Comparison of ENCODE assay signal across 11 cellular contexts in genomic region chr14:55138091-55138490, GRCh38. TPM values are rescaled to one million over a fixed set of nuclear protein-coding genes. Genes with fewer than 3 reads are reported as not detected.
A peak's percentile ranks its signal among the peaks of the same experiment; 100 is the strongest.
DNase-seq lines count a peak whose midpoint lies in the region; ATAC-seq and TF ChIP-seq lines count a peak whose summit lies in the region.
"Had no signal": no experiment of that assay in that cellular context is flagged by ENCODE, and none has a peak within 500 bp of the region (broad histone marks: within the 10 kb centered on the region; RNA-seq: fewer than 3 reads in every experiment).

No MANE protein-coding gene starts in this region.

- RAD21 ChIA-PET in HCT116 (lab: Charles Lee; ENCODE audit: low non-redundant PET in 1 of 2, low total read pairs in 2 of 2, uncharacterized antibody in 2 of 2, unreplicated experiment in 2 of 2): no interaction called here

- no peak overlapping the region for H3K4me2 ChIP-seq in HCT116 (ENCODE audit: low read length)

- POLR2A ChIA-PET in HCT116 (lab: Charles Lee): interaction anchor here (0.9 to 1.0 kb wide), 2 partner anchors 9 to 30 kb away, joined by 3 read pairs; partner anchors contain the start of gene LGALS3
- POLR2A ChIA-PET in activated CD4-positive, alpha-beta memory T cell treated with anti-CD3 and anti-CD28 coated beads for 36 hours (lab: Charles Lee): no interaction called here

- H3K4me3 Mint-ChIP-seq in T-helper 2 cell treated with Interferon-gamma antibody and Interleukin-4, amounts not matched to agents 5 μg/mL and 100 μg/mL, for 36 hours: no peak overlapping the region
- no peak overlapping the region for H3K4me3 Mint-ChIP-seq in activated CD4-positive, alpha-beta memory T cell treated with anti-CD3 and anti-CD28 coated beads for 36 hours
- H3K4me3 Mint-ChIP-seq: effector memory CD8-positive, alpha-beta T cell had no signal

- BruUV-seq in HCT116 (replicated peaks; lab: Mats Ljungman, UMichigan): no TSS peak

- no peak for TF ChIP-seq RAD21 in HCT116 (IDR thresholded peaks at IDR 0.05; ENCODE audit: low read depth)

- H2AFZ ChIP-seq in HCT116 (ENCODE audit: low read depth, low read length, poor library complexity, severe bottlenecking): no peak overlapping the region

- peaks cover 43% of the 10 kb centered on the region for H3K79me2 ChIP-seq in HCT116 (ENCODE audit: insufficient read depth, low read length)

- DNase-seq in HCT116 (ENCODE audit: low read depth, low spot score) (no peak), adipocyte (ENCODE audit: low read depth) (no peak), right atrium auricular region (ENCODE audit: low spot score) (no peak), substantia nigra (lab: John Stamatoyannopoulos, UW) (peak in 1 of 49 donors; percentile 1), NCI-H1694 (lab: John Stamatoyannopoulos, UW) (no peak)
- DNase-seq in stimulated activated CD4-positive, alpha-beta T cell treated with anti-CD3 and anti-CD28 coated beads, Interleukin-4, amount 100 ng/mL, for 1 hour: no peak
- DNase-seq in T-helper 2 cell treated with Interferon-gamma antibody and Interleukin-4, amounts not matched to agents 5 μg/mL and 100 μg/mL, for 36 hours (ENCODE audit: low spot score): no peak
- no peak for DNase-seq in activated CD4-positive, alpha-beta memory T cell treated with anti-CD3 and anti-CD28 coated beads for 36 hours
- DNase-seq: effector memory CD8-positive, alpha-beta T cell had no signal

- no peak overlapping the region for H3K4me3 ChIP-seq in HCT116 (replicated peaks in 1 of 2; ENCODE audit: low read depth in 1 of 2, low read length in 2 of 2)
- H3K4me3 ChIP-seq in adipocyte (ENCODE audit: low read length): peak overlapping the region; percentile 73
- peak overlapping the region in 1 of 2 donors; percentile 20 for H3K4me3 ChIP-seq in right atrium auricular region
- H3K4me3 ChIP-seq: HAP-1 had no signal

- peaks cover 46% of the 10 kb centered on the region for H3K36me3 Mint-ChIP-seq in T-helper 2 cell treated with Interferon-gamma antibody and Interleukin-4, amounts not matched to agents 5 μg/mL and 100 μg/mL, for 36 hours (ENCODE audit: low read depth)
- peaks cover 2% of the 10 kb centered on the region for H3K36me3 Mint-ChIP-seq in activated CD4-positive, alpha-beta memory T cell treated with anti-CD3 and anti-CD28 coated beads for 36 hours

- H3K9me3 Mint-ChIP-seq in T-helper 2 cell treated with Interferon-gamma antibody and Interleukin-4, amounts not matched to agents 5 μg/mL and 100 μg/mL, for 36 hours: no peaks in the 10 kb centered on the region
- H3K9me3 Mint-ChIP-seq in activated CD4-positive, alpha-beta memory T cell treated with anti-CD3 and anti-CD28 coated beads for 36 hours: no peaks in the 10 kb centered on the region
- H3K9me3 Mint-ChIP-seq: effector memory CD8-positive, alpha-beta T cell had no signal

- CTCF ChIA-PET in HCT116 (lab: Charles Lee): interaction anchor here (0.7 to 0.8 kb wide), 2 partner anchors 10 to 48 kb away, joined by 3 read pairs; no protein-coding TSS in a partner anchor
- CTCF ChIA-PET in activated CD4-positive, alpha-beta memory T cell treated with anti-CD3 and anti-CD28 coated beads for 36 hours (lab: Charles Lee): interaction anchor here (1.2 to 1.3 kb wide), 2 partner anchors 45 to 87 kb away, joined by 3 read pairs; no protein-coding TSS in a partner anchor

- intact Hi-C loops in HCT116 (cut with micrococcal nuclease): no loop called here
- intact Hi-C loops in activated CD4-positive, alpha-beta memory T cell treated with anti-CD3 and anti-CD28 coated beads for 36 hours (cut with micrococcal nuclease): no loop called here

- no peaks in the 10 kb centered on the region for H4K20me1 ChIP-seq in HCT116 (ENCODE audit: insufficient read depth)

- H3K27me3 ChIP-seq in HCT116 (ENCODE audit: insufficient read depth, low read length) (no peaks in the 10 kb centered on the region), adipocyte (replicated peaks; ENCODE audit: control insufficient read depth, insufficient read depth, low read length) (no peaks in the 10 kb centered on the region), right atrium auricular region (no peaks in the 10 kb centered on the region)

- no peak for TF ChIP-seq POLR2A in HCT116 (IDR thresholded peaks at IDR 0.05; ENCODE audit: borderline replicate concordance, extremely low read depth, insufficient read depth, insufficient read length)

- H3K4me1 Mint-ChIP-seq in T-helper 2 cell treated with Interferon-gamma antibody and Interleukin-4, amounts not matched to agents 5 μg/mL and 100 μg/mL, for 36 hours (ENCODE audit: low read depth): peaks cover 7% of the 10 kb centered on the region
- H3K4me1 Mint-ChIP-seq in activated CD4-positive, alpha-beta memory T cell treated with anti-CD3 and anti-CD28 coated beads for 36 hours (ENCODE audit: low read depth): peaks cover 1% of the 10 kb centered on the region

- no peaks in the 10 kb centered on the region for H3K27me3 Mint-ChIP-seq in T-helper 2 cell treated with Interferon-gamma antibody and Interleukin-4, amounts not matched to agents 5 μg/mL and 100 μg/mL, for 36 hours (ENCODE audit: low read depth)
- no peaks in the 10 kb centered on the region for H3K27me3 Mint-ChIP-seq in activated CD4-positive, alpha-beta memory T cell treated with anti-CD3 and anti-CD28 coated beads for 36 hours
- H3K27me3 Mint-ChIP-seq: effector memory CD8-positive, alpha-beta T cell had no signal

- no peak overlapping the region for H3K9ac ChIP-seq in HCT116 (ENCODE audit: low read length)
- H3K9ac ChIP-seq in adipocyte (ENCODE audit: low read length): peak overlapping the region; percentile 83

- ATAC-seq in HCT116: peak; percentile 71
- ATAC-seq: effector memory CD8-positive, alpha-beta T cell had no signal

- TF ChIP-seq CTCF in HCT116 (IDR thresholded peaks at IDR 0.05 in 2 of 3, conservative IDR thresholded peaks at IDR 0.05 in 1 of 3; ENCODE audit: borderline replicate concordance in 1 of 3, insufficient read depth in 1 of 3, low read depth in 2 of 3, low read length in 2 of 3) (peak in 2 of 3 experiments; percentile 50 to 53; a peak in 4 of 6 replicates), right atrium auricular region (IDR thresholded peaks at IDR 0.05) (no peak)

- H3K27ac ChIP-seq in HCT116 (ENCODE audit: low read depth, low read length): no peak overlapping the region
- H3K27ac ChIP-seq in right atrium auricular region: peak overlapping the region; percentile 70 to 73
- H3K27ac ChIP-seq in substantia nigra (ENCODE audit: low read depth, low read length, poor library complexity, severe bottlenecking): peak overlapping the region; percentile 46

- H3K9me3 ChIP-seq in HCT116 (ENCODE audit: control insufficient read depth in 1 of 2, insufficient read depth in 1 of 2, low read depth in 1 of 2, low read length in 2 of 2) (no peaks in the 10 kb centered on the region), adipocyte (ENCODE audit: control insufficient read depth, low read length) (no peaks in the 10 kb centered on the region), right atrium auricular region (no peaks in the 10 kb centered on the region)
- H3K9me3 ChIP-seq: HAP-1 had no signal

- H3K4me1 ChIP-seq in HCT116 (ENCODE audit: control insufficient read depth in 1 of 2, insufficient read depth in 2 of 2, low read length in 2 of 2): peaks cover 0 to 4% of the 10 kb centered on the region in 2 experiments; a peak in 1 of 4 replicates
- H3K4me1 ChIP-seq in adipocyte (ENCODE audit: control insufficient read depth, insufficient read depth, low read length): peaks cover 45% of the 10 kb centered on the region
- H3K4me1 ChIP-seq in right atrium auricular region: peaks cover 0 to 43% of the 10 kb centered on the region in 2 donors

- H3K27ac Mint-ChIP-seq in T-helper 2 cell treated with Interferon-gamma antibody and Interleukin-4, amounts not matched to agents 5 μg/mL and 100 μg/mL, for 36 hours: no peak overlapping the region
- no peak overlapping the region for H3K27ac Mint-ChIP-seq in activated CD4-positive, alpha-beta memory T cell treated with anti-CD3 and anti-CD28 coated beads for 36 hours

- H3K36me3 ChIP-seq in HCT116 (ENCODE audit: control insufficient read depth in 1 of 2, insufficient read depth in 2 of 2, low read length in 2 of 2) (peaks cover 29 to 35% of the 10 kb centered on the region in 2 experiments; a peak in 3 of 4 replicates), adipocyte (ENCODE audit: control insufficient read depth, insufficient read depth, low read length, severe bottlenecking) (peaks cover 78% of the 10 kb centered on the region), right atrium auricular region (peaks cover 59% of the 10 kb centered on the region)

- no peaks in the 10 kb centered on the region for H3K9me2 ChIP-seq in HCT116 (ENCODE audit: insufficient read depth)

TF ChIP-seq in HCT116, 20 proteins besides CTCF, POLR2A, EP300 and RAD21 (continues in another document):
- no peak for TF ChIP-seq SIN3A (IDR thresholded peaks at IDR 0.05; ENCODE audit: low read depth)

RNA-seq across cellular contexts. Expression of gene LGALS3, which starts 9.0 kb away (rescaled TPM):
- 86.1 TPM for total RNA-seq in HCT116 (2021; ENCODE audit: unreplicated experiment)
- polyA plus RNA-seq in HCT116 (2012): 75.3 and 83.3 TPM in 2 replicates
- total RNA-seq in right atrium auricular region: 100 to 1,000 TPM; 178 to 184 TPM
- total RNA-seq in activated CD4-positive, alpha-beta memory T cell treated with anti-CD3 and anti-CD28 coated beads for 36 hours: 10 to 100 TPM; 12.3 to 14.5 TPM

RNA-seq across cellular contexts. Expression of gene DLGAP5, which starts 53.3 kb away (rescaled TPM):
- total RNA-seq in HCT116 (2021; ENCODE audit: unreplicated experiment): 72.8 TPM
- polyA plus RNA-seq in HCT116 (2012): 18.7 and 28.9 TPM in 2 replicates
- total RNA-seq in right atrium auricular region: 1 to 10 TPM in 1 of 2 donors, under 1 TPM in 1; 0.08 to 1.2 TPM
- total RNA-seq in activated CD4-positive, alpha-beta memory T cell treated with anti-CD3 and anti-CD28 coated beads for 36 hours: 10 to 100 TPM; 92.7 to 97.9 TPM
- total RNA-seq: mesenteric fat pad had no signal

Comparison
In these comparisons a context has a peak if more than half of its experiments do, and no peak if none do; other contexts are left out.
1. CTCF ChIP-seq: peak in HCT116 (2 of 3); none in right atrium auricular region (0 of 2).
2. RNA of gene DLGAP5, which starts 53.3 kb away (total RNA-seq): 92.7 to 97.9 TPM in activated CD4-positive, alpha-beta memory T cell treated with anti-CD3 and anti-CD28 coated beads for 36 hours and 72.8 TPM in HCT116 (single experiment); 0.08 to 1.2 TPM in right atrium auricular region; every median in the first group is over 10 times any median in the second.